In the genomic region with DNA sequence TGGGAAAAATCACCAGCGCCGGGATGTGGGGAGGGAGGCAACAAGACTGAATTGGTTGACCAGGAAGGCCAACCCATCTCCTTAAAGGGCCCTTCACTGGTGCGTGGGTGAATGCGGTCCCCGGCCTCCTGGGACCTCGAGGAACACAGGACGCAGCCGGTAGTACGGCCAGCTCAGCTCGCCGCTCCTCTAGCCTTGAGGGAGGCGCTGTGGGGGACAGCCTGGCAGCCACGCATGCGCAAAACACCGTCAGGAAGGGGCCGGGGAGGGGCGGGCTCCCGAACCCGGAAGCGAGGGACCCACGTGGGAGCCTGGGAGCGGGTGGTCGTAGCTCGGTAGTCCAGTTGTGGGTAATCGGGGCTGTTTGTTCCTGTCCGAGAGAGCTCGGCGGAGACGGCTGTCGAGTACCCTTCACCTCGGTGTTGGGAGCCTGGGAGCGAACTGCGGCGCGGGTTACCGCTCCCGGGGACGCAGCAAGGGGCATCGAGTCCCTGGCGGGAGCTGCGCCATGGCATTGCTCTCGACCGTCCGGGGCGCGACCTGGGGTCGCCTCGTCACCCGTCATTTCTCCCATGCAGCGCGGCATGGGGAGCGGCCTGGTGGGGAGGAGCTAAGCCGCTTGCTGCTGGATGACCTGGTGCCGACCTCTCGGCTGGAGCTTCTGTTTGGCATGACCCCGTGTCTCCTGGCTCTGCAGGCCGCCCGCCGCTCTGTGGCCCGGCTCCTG, we compare ENCODE assay signal across 8 cellular contexts. TPM values are rescaled to one million over a fixed set of nuclear protein-coding genes. Genes with fewer than 3 reads are reported as not detected.
DNase-seq lines count a peak whose midpoint lies in the region; ATAC-seq, FAIRE-seq and TF ChIP-seq lines count a peak whose summit lies in the region.

Gene MRM1 (plus strand): TSS at position 281 of the 727 bp plus-strand sequence. CDS start 228 bp downstream, at position 509.

- H3K27ac ChIP-seq in keratinocyte (ENCODE audit: control insufficient read depth, insufficient read depth, low read length): peak within 1 kb of the TSS; percentile 67

- peaks cover 4 to 15% of the 10 kb centered on the region in 2 experiments for H3K36me3 ChIP-seq in keratinocyte (ENCODE audit: control insufficient read depth in 2 of 2, extremely low read depth in 1 of 2, insufficient read depth in 2 of 2, low read length in 2 of 2)

- CTCF ChIA-PET in AG04449 (lab: Yijun Ruan, JAX): interaction anchor here (0.8 to 7.0 kb wide), 27 partner anchors 11 to 1243 kb away, joined by 3 to 82 read pairs (median 4); partner anchors contain the start of genes C17orf78 and SYNRG

- peak within 1 kb of the TSS; percentile 82 for H3K9ac ChIP-seq in keratinocyte (ENCODE audit: control insufficient read depth, extremely low read depth, insufficient read depth, low read length)

- peak within 1 kb of the TSS; percentile 99 for H3K4me2 ChIP-seq in keratinocyte (ENCODE audit: control insufficient read depth, extremely low read depth, insufficient read depth, low read depth, low read length)

- H4K20me1 ChIP-seq in keratinocyte (ENCODE audit: control insufficient read depth, extremely low read depth, insufficient read depth, low read length): no peaks in the 10 kb centered on the region

- ATAC-seq in GM18868 (IDR thresholded peaks at IDR 0.05; ENCODE audit: unreplicated experiment) (peak; percentile 81), HG03135 (IDR thresholded peaks at IDR 0.05; ENCODE audit: unreplicated experiment) (peak; percentile 75)

- dilution Hi-C loops in keratinocyte (cut with MboI; ENCODE audit: extremely low pct_ligation_motif_present, low sequenced_read_pairs): no loop called here

- H3K79me2 ChIP-seq in keratinocyte (ENCODE audit: control insufficient read depth, insufficient read depth, low read length): peaks cover 35% of the 10 kb centered on the region

- H3K9me3 ChIP-seq in keratinocyte (ENCODE audit: control insufficient read depth, low read depth, low read length): no peaks in the 10 kb centered on the region

- peaks cover 16% of the 10 kb centered on the region for H3K4me1 ChIP-seq in keratinocyte (ENCODE audit: control insufficient read depth, extremely low read depth, insufficient read depth, low read length)

- POLR2A ChIA-PET in AG04449 (lab: Yijun Ruan, JAX): interaction anchor here (0.6 to 3.0 kb wide), 6 partner anchors 9 to 878 kb away, joined by 3 to 23 read pairs (median 3); partner anchors contain the start of genes DHRS11 and PIGW

- H3K9me1 ChIP-seq in keratinocyte (ENCODE audit: control insufficient read depth, extremely low read depth, insufficient read depth, low read length): no peaks in the 10 kb centered on the region

- no peaks in the 10 kb centered on the region for H3K27me3 ChIP-seq in keratinocyte (ENCODE audit: control insufficient read depth, extremely low read depth, insufficient read depth, low read length)

- H2AFZ ChIP-seq in keratinocyte (ENCODE audit: control insufficient read depth, low read length): peak within 1 kb of the TSS; percentile 85

- H3K4me3 ChIP-seq in AG04449 (ENCODE audit: low read depth, low read length) (peak within 1 kb of the TSS; percentile 97), keratinocyte (ENCODE audit: control insufficient read depth in 2 of 3, extremely low read depth in 1 of 3, insufficient read depth in 2 of 3, low read depth in 1 of 3, low read length in 3 of 3) (peak within 1 kb of the TSS; percentile 56 to 91 (median 78))

- peak; percentile 38 for TF ChIP-seq CTCF in AG04449 (IDR thresholded peaks at IDR 0.05; ENCODE audit: insufficient read depth, low read length, missing control alignments)
- TF ChIP-seq CTCF in keratinocyte (optimal IDR thresholded peaks at IDR 0.05 in 1 of 3, IDR thresholded peaks at IDR 0.05 in 1 of 3, conservative IDR thresholded peaks at IDR 0.05 in 1 of 3; ENCODE audit: extremely low read depth in 1 of 3, insufficient read depth in 2 of 3, low read length in 3 of 3): peak; percentile 3 to 55 (median 6)

- peak; percentile 46 for DNase-seq in AG04449 (ENCODE audit: low read depth, low spot score)
- peak; percentile 70 for DNase-seq in NCI-H345 treated with DMSO at 0.1 percent for 48 hours (lab: John Stamatoyannopoulos, UW; ENCODE audit: unreplicated experiment)
- DNase-seq in activated CD4-positive, CD25-positive, alpha-beta regulatory T cell treated with anti-CD3 and anti-CD28 coated beads, Interleukin-2, amount 50 U/mL, for 16 hours (ENCODE audit: low read depth, low spot score): peak; percentile 76
- peak; percentile 81 for DNase-seq in central memory CD4-positive, alpha-beta T cell
- peak; percentile 60 for DNase-seq in keratinocyte (ENCODE audit: low read depth, low spot score)
- DNase-seq in stimulated activated CD4-positive, alpha-beta T cell treated with anti-CD3 and anti-CD28 coated beads, Interleukin-12 subunit alpha, Interleukin-12 subunit beta, amount 100 ng/mL, for 4 hours: peak; percentile 92

- no peak for FAIRE-seq in keratinocyte (lab: Jason Lieb, UNC)

RNA-seq across cellular contexts. Expression of gene MRM1, which starts in this region (rescaled TPM):
- polyA plus RNA-seq in keratinocyte: 3.7 to 5.4 TPM (median 3.8 TPM) in 3 replicates
- polyA plus RNA-seq in keratinocyte (2011; ENCODE audit: low read depth): 0.56 TPM
- polyA plus RNA-seq in keratinocyte (2011; cell fraction: cytosol; rRNA removed): 2.2 and 3.3 TPM in 2 replicates
- polyA plus RNA-seq in keratinocyte (2011; cell fraction: nucleus; rRNA removed): 3.0 and 4.5 TPM in 2 replicates
- polyA plus RNA-seq in keratinocyte (2012; ENCODE audit: low replicate concordance): 2.1 and 5.0 TPM in 2 replicates
- polyA minus RNA-seq in keratinocyte: 1.4 to 2.0 TPM (median 1.5 TPM) in 3 replicates
- polyA minus RNA-seq in keratinocyte (2011; cell fraction: cytosol; rRNA and poly(A)+ RNA removed): 6.1 TPM
- polyA minus RNA-seq in keratinocyte (2011; cell fraction: nucleus; rRNA and poly(A)+ RNA removed): 3.1 and 3.4 TPM in 2 replicates

Comparison
In these comparisons a context has a peak if more than half of its experiments do, and no peak if none do; other contexts are left out.
1. Peak in every context shown above with its lines: DNase-seq, ATAC-seq, H3K4me3 ChIP-seq and H3K27ac ChIP-seq.